In genomic region chr9:9100070-9100469, GRCh38 we compare ENCODE assay signal across 19 cellular contexts.
"Had no signal": no experiment of that assay in that cellular context is flagged by ENCODE, and none has a peak within 500 bp of the region (broad histone marks: within the 10 kb centered on the region; RNA-seq: fewer than 3 reads in every experiment).

No MANE protein-coding gene starts in this region.

- H3K4me3 ChIP-seq: esophagus squamous epithelium, gastroesophageal sphincter, mucosa of descending colon, right atrium auricular region, sigmoid colon, skin epidermis, tibial artery, upper lobe of left lung, uterus had no signal

- H3K27me3 ChIP-seq: esophagus squamous epithelium, gastroesophageal sphincter, right atrium auricular region, sigmoid colon, tibial artery, upper lobe of left lung, uterus had no signal

- ATAC-seq: gastroesophageal sphincter; left lobe of liver; mucosa of descending colon; naive thymus-derived CD8-positive, alpha-beta T cell had no signal

- H3K9me3 ChIP-seq: esophagus squamous epithelium, gastroesophageal sphincter, mucosa of descending colon, right atrium auricular region, sigmoid colon, tibial artery, upper lobe of left lung, uterus had no signal

- H3K27ac ChIP-seq: esophagus squamous epithelium, gastroesophageal sphincter, right atrium auricular region, sigmoid colon, skin epidermis, tibial artery, upper lobe of left lung, uterus had no signal

- H3K36me3 ChIP-seq: esophagus squamous epithelium, gastroesophageal sphincter, right atrium auricular region, sigmoid colon, tibial artery, upper lobe of left lung, uterus had no signal

- DNase-seq: dermis blood vessel endothelial cell; esophagus squamous epithelium; foreskin fibroblast; glutamatergic neuron; islet precursor cell; mammary epithelial cell; mucosa of descending colon; naive thymus-derived CD8-positive, alpha-beta T cell; sigmoid colon; stimulated activated CD4-positive, alpha-beta T cell treated with anti-CD3 and anti-CD28 coated beads, Interleukin-2, amount 100 ng/mL, for 24 hours; stimulated activated CD4-positive, alpha-beta T cell treated with anti-CD3 and anti-CD28 coated beads, Interleukin-4, amount 100 ng/mL, for 4 hours; stimulated activated naive CD4-positive, alpha-beta T cell treated with Interleukin-2 at 50 U/mL for 16 hours; tibial artery; upper lobe of left lung; uterus had no signal
